In genomic region chr10:124418726-124419501, GRCh38 we compare ENCODE assay signal across 1 cellular context.
TF ChIP-seq lines count a peak whose summit lies in the region.

TSS of gene OAT (minus strand) at chr10:124418923. CDS start at chr10:124412171, 6,752 bp downstream.

TF ChIP-seq in HCT116, 20 proteins besides CTCF, POLR2A, EP300 and RAD21 (continued from another document):
- peak; percentile 100 for TF ChIP-seq POLR2AphosphoS5 (IDR thresholded peaks at IDR 0.05; ENCODE audit: low read depth, low read length)
